1 cellular context compared by ENCODE assay signal in genomic region chr17:81483862-81484194, GRCh38.
TF ChIP-seq lines count a peak whose summit lies in the region.

No MANE protein-coding gene starts in this region.

TF ChIP-seq in IMR-90, 13 proteins besides CTCF, POLR2A, EP300 and RAD21 (continued from another document):
- TF ChIP-seq USF2 (IDR thresholded peaks at IDR 0.05; ENCODE audit: low read depth, low read length): no peak
- no peak for TF ChIP-seq SMC3 (IDR thresholded peaks at IDR 0.05; ENCODE audit: low read depth, low read length)
- no peak for TF ChIP-seq RCOR1 (IDR thresholded peaks at IDR 0.05; ENCODE audit: insufficient replicate concordance, low read length)
- no peak for TF ChIP-seq RFX5 (IDR thresholded peaks at IDR 0.05; ENCODE audit: low read depth, low read length)
- no peak for TF ChIP-seq CEBPB (IDR thresholded peaks at IDR 0.05; ENCODE audit: low read depth, low read length)
- no peak for TF ChIP-seq CHD1 (IDR thresholded peaks at IDR 0.05; ENCODE audit: low read depth, low read length)
- no peak for TF ChIP-seq BHLHE40 (IDR thresholded peaks at IDR 0.05; ENCODE audit: low read depth, low read length)
- no peak for TF ChIP-seq MAFK (IDR thresholded peaks at IDR 0.05; ENCODE audit: low read depth, low read length)
- TF ChIP-seq MAZ (IDR thresholded peaks at IDR 0.05; ENCODE audit: borderline replicate concordance, low read depth, low read length): no peak
- no peak for TF ChIP-seq NFE2L2 (IDR thresholded peaks at IDR 0.05; ENCODE audit: low read depth, low read length)
- TF ChIP-seq ELK1 (IDR thresholded peaks at IDR 0.05; ENCODE audit: borderline replicate concordance, low read depth, low read length): no peak
